ENCODE assay signal across 14 cellular contexts in the genomic region with DNA sequence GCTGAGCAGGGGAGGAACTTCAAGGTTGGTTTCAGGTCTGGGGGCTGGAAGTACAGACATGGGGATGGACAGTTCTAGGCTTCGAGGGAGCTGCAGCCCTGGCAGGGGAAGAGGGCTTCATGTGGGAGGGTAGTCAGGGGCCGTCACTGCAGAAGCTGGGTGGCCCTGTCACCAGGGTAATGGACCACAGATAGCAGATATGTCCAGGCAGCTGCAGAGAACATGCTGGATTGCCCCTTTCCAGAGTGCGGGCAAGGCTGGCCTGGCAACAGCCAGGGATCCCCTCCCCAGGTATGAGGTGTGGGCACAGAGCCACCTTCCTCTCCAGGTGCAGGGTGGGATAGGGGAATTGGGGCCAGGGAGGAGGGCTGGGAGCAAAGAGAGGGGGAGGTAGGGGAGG.
DNase-seq lines count a peak whose midpoint lies in the region; ATAC-seq and TF ChIP-seq lines count a peak whose summit lies in the region.
"Had no signal": no experiment of that assay in that cellular context is flagged by ENCODE, and none has a peak within 500 bp of the region (broad histone marks: within the 10 kb centered on the region; RNA-seq: fewer than 3 reads in every experiment).

No MANE protein-coding gene starts in this region.

- H3K4me2 ChIP-seq in osteoblast (ENCODE audit: insufficient read depth, low read length) = no peak overlapping the region
- H3K4me2 ChIP-seq: A549 had no signal

- H3K27me3 ChIP-seq in osteoblast (ENCODE audit: insufficient read depth, low read length) = no peaks in the 10 kb centered on the region
- H3K27me3 ChIP-seq: BE2C had no signal

- TF ChIP-seq CTCF in coronary artery (IDR thresholded peaks at IDR 0.05) (no peak), lower leg skin (IDR thresholded peaks at IDR 0.05) (no peak), osteocyte (IDR thresholded peaks at IDR 0.05) (no peak), type B pancreatic cell (conservative IDR thresholded peaks at IDR 0.05) (no peak), osteoblast (IDR thresholded peaks at IDR 0.05; ENCODE audit: extremely low read depth, low read depth, low read length) (no peak)

- intact Hi-C loops in lower leg skin (cut with DNase I; ENCODE audit: low total_unique reads) = loop anchor here (10.0 kb wide), 1 partner anchor 303 kb away; no protein-coding TSS in a partner anchor

- ATAC-seq in HG03520 (IDR thresholded peaks at IDR 0.05; ENCODE audit: unreplicated experiment) = no peak
- ATAC-seq: A549; CD8-positive, alpha-beta T cell had no signal

- WGBS in lower leg skin, 2 donors = 87 to 94% methylated on average over 3 of the region's 3 CpGs

- no peak for TF ChIP-seq POLR2A in lower leg skin (IDR thresholded peaks at IDR 0.05)

- DNase-seq in coronary artery (ENCODE audit: low spot score) = peak; percentile 47
- DNase-seq in lower leg skin (ENCODE audit: low spot score in 2 of 2) = peak; percentile 9 to 68
- DNase-seq in osteocyte (ENCODE audit: extremely low spot score, unreplicated experiment) = peak; percentile 65
- peak; percentile 43 for DNase-seq in type B pancreatic cell (ENCODE audit: extremely low spot score, unreplicated experiment)
- no peak for DNase-seq in NCI-H1436 (lab: John Stamatoyannopoulos, UW)
- no peak for DNase-seq in osteoblast (ENCODE audit: insufficient read length, low spot score, missing footprints)
- DNase-seq: BE2C, Caco-2, GDM1 had no signal

- no peaks in the 10 kb centered on the region for H3K9me3 ChIP-seq in osteoblast (ENCODE audit: low read depth, low read length)
- H3K9me3 ChIP-seq: A549, BE2C, Caco-2, HAP-1 had no signal

- H3K79me2 ChIP-seq in osteoblast (ENCODE audit: insufficient read depth, low read length) = no peaks in the 10 kb centered on the region

- H3K27ac Mint-ChIP-seq in osteocyte (ENCODE audit: unreplicated experiment) (no peak overlapping the region), type B pancreatic cell (no peak overlapping the region)
- H3K27ac Mint-ChIP-seq: CD8-positive, alpha-beta T cell had no signal

- no peak overlapping the region for H3K4me3 Mint-ChIP-seq in osteocyte (ENCODE audit: unreplicated experiment)
- H3K4me3 Mint-ChIP-seq in type B pancreatic cell = no peak overlapping the region
- H3K4me3 Mint-ChIP-seq: CD8-positive, alpha-beta T cell had no signal

- H3K4me1 ChIP-seq in osteoblast (ENCODE audit: insufficient read depth, low read length) = no peaks in the 10 kb centered on the region
- H3K4me1 ChIP-seq: A549, Caco-2, HAP-1 had no signal

- H3K9me3 Mint-ChIP-seq in osteocyte (ENCODE audit: unreplicated experiment) (no peaks in the 10 kb centered on the region), type B pancreatic cell (no peaks in the 10 kb centered on the region)
- H3K9me3 Mint-ChIP-seq: CD8-positive, alpha-beta T cell had no signal

- no peaks in the 10 kb centered on the region for H4K20me1 ChIP-seq in osteoblast (ENCODE audit: insufficient read depth, low read length)

- H3K4me3 ChIP-seq in coronary artery (no peak overlapping the region), lower leg skin (ENCODE audit: low read depth, poor library complexity, severe bottlenecking) (no peak overlapping the region), osteoblast (ENCODE audit: insufficient read depth, low read length) (no peak overlapping the region)
- H3K4me3 ChIP-seq: A549, HAP-1 had no signal

- H3K36me3 Mint-ChIP-seq in osteocyte (ENCODE audit: unreplicated experiment) = no peaks in the 10 kb centered on the region
- no peaks in the 10 kb centered on the region for H3K36me3 Mint-ChIP-seq in type B pancreatic cell
- H3K36me3 Mint-ChIP-seq: CD8-positive, alpha-beta T cell had no signal

- H3K4me1 Mint-ChIP-seq in osteocyte (ENCODE audit: unreplicated experiment) (peaks cover 44% of the 10 kb centered on the region), type B pancreatic cell (ENCODE audit: unreplicated experiment) (peaks cover 55% of the 10 kb centered on the region)

- H3K27me3 Mint-ChIP-seq in osteocyte (ENCODE audit: unreplicated experiment) (no peaks in the 10 kb centered on the region), type B pancreatic cell (peaks cover 23% of the 10 kb centered on the region)

- H2AFZ ChIP-seq in osteoblast (ENCODE audit: low read length) = no peak overlapping the region

- H3K36me3 ChIP-seq in osteoblast (ENCODE audit: insufficient read depth, low read length) = no peaks in the 10 kb centered on the region
- H3K36me3 ChIP-seq: BE2C, HAP-1 had no signal

- H3K27ac ChIP-seq in coronary artery = no peak overlapping the region
- no peak overlapping the region for H3K27ac ChIP-seq in osteoblast (ENCODE audit: low read depth, low read length)
- H3K27ac ChIP-seq: A549, C4-2B had no signal

Comparison
In these comparisons a context has a peak if more than half of its experiments do, and no peak if none do; other contexts are left out.
1. DNase-seq: peak in coronary artery (single experiment), lower leg skin (2 of 2), osteocyte (single experiment) and type B pancreatic cell (single experiment); none in NCI-H1436 (single experiment) and osteoblast (single experiment).